ENCODE assay signal across 20 cellular contexts in the genomic region with DNA sequence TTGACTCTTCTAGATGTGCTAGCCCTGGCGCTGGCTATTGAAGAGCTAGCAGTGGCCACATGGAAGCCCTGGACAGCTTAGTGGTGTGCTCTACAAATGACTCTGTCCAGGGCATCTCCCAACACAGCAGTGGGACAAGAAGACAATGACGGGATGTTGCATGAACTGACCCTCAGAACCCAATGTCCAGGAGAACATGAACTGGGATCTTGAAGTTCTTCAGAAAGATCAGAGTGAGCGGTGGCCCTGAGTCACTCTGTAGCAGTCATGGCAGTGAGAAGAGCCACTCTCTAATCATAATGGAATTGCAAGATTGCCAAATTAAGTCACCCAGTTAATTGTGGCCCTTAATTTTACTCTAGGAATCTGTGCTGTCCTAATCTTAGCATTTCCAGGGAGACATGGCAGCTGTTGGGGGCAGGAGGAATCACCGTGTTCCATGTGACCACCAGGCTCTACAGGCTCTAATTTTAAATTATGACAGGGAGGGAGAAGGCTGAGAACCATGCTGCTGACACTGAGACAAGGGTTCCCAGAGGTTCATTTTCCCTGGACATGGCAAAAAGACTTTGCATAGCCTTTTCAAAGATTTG. TPM values are rescaled to one million over a fixed set of nuclear protein-coding genes. Genes with fewer than 3 reads are reported as not detected.
"Had no signal": no experiment of that assay in that cellular context is flagged by ENCODE, and none has a peak within 500 bp of the region (broad histone marks: within the 10 kb centered on the region; RNA-seq: fewer than 3 reads in every experiment).

No MANE protein-coding gene starts in this region.

- H3K4me3 Mint-ChIP-seq: activated CD4-positive, alpha-beta memory T cell treated with anti-CD3 and anti-CD28 coated beads, Interleukin-2, amount 10 ng/mL, durations not matched to agents 7 days and 5 days; activated CD8-positive, alpha-beta memory T cell treated with anti-CD3 and anti-CD28 coated beads, Interleukin-2, amount 10 ng/mL, durations not matched to agents 7 days and 5 days; activated naive CD4-positive, alpha-beta T cell treated with anti-CD3 and anti-CD28 coated beads, Interleukin-2, amount 10 ng/mL, durations not matched to agents 7 days and 5 days; activated naive CD8-positive, alpha-beta T cell treated with anti-CD3 and anti-CD28 coated beads, Interleukin-2, amount 50 U/mL, for 24 hours; stimulated activated memory B cell treated with anti-CD40 and anti-IgM and Interleukin-4, amounts not matched to agents 10 μg/mL and 1 μg/mL and 100 μg/mL, for 72 hours; T-helper 2 cell treated with Interferon-gamma antibody and Interleukin-4, amounts not matched to agents 5 μg/mL and 100 μg/mL, for 36 hours; WTC11 had no signal

- H3K27me3 Mint-ChIP-seq: activated CD4-positive, alpha-beta memory T cell treated with anti-CD3 and anti-CD28 coated beads, Interleukin-2, amount 10 ng/mL, durations not matched to agents 7 days and 5 days; activated CD8-positive, alpha-beta memory T cell treated with anti-CD3 and anti-CD28 coated beads, Interleukin-2, amount 10 ng/mL, durations not matched to agents 7 days and 5 days; activated naive CD4-positive, alpha-beta T cell treated with anti-CD3 and anti-CD28 coated beads, Interleukin-2, amount 10 ng/mL, durations not matched to agents 7 days and 5 days; stimulated activated memory B cell treated with anti-CD40 and anti-IgM and Interleukin-4, amounts not matched to agents 10 μg/mL and 1 μg/mL and 100 μg/mL, for 72 hours had no signal

- ATAC-seq: activated CD8-positive, alpha-beta memory T cell treated with anti-CD3 and anti-CD28 coated beads, Interleukin-2, amount 10 ng/mL, durations not matched to agents 7 days and 5 days; activated naive CD8-positive, alpha-beta T cell treated with anti-CD3 and anti-CD28 coated beads, Interleukin-2, amount 50 U/mL, for 24 hours; gastroesophageal sphincter; stimulated activated memory B cell treated with anti-CD40 and anti-IgM and Interleukin-4, amounts not matched to agents 10 μg/mL and 1 μg/mL and 100 μg/mL, for 72 hours; WTC11 had no signal

- H3K27me3 ChIP-seq: brain microvascular endothelial cell, gastroesophageal sphincter had no signal

- H3K4me3 ChIP-seq: gastroesophageal sphincter, lung, smooth muscle cell had no signal

- H3K4me1 ChIP-seq: gastroesophageal sphincter had no signal

- H3K36me3 ChIP-seq: brain microvascular endothelial cell had no signal

- DNase-seq: activated CD4-positive, alpha-beta memory T cell treated with anti-CD3 and anti-CD28 coated beads, Interleukin-2, amount 10 ng/mL, durations not matched to agents 7 days and 5 days; activated CD4-positive, alpha-beta T cell treated with anti-CD3 and anti-CD28 coated beads for 48 hours; activated CD8-positive, alpha-beta memory T cell treated with anti-CD3 and anti-CD28 coated beads, Interleukin-2, amount 10 ng/mL, durations not matched to agents 7 days and 5 days; activated naive CD4-positive, alpha-beta T cell treated with anti-CD3 and anti-CD28 coated beads, Interleukin-2, amount 10 ng/mL, durations not matched to agents 7 days and 5 days; activated naive CD8-positive, alpha-beta T cell treated with anti-CD3 and anti-CD28 coated beads, Interleukin-2, amount 50 U/mL, for 24 hours; aorta; brain microvascular endothelial cell; cortex of kidney; effector CD4-positive, alpha-beta T cell; midbrain; occipital lobe; SK-N-SH; stimulated activated CD4-positive, alpha-beta T cell treated with anti-CD3 and anti-CD28 coated beads, Interleukin-4, amount 100 ng/mL, for 4 hours had no signal

- H3K27ac Mint-ChIP-seq: activated CD4-positive, alpha-beta memory T cell treated with anti-CD3 and anti-CD28 coated beads, Interleukin-2, amount 10 ng/mL, durations not matched to agents 7 days and 5 days; activated CD8-positive, alpha-beta memory T cell treated with anti-CD3 and anti-CD28 coated beads, Interleukin-2, amount 10 ng/mL, durations not matched to agents 7 days and 5 days; activated naive CD4-positive, alpha-beta T cell treated with anti-CD3 and anti-CD28 coated beads, Interleukin-2, amount 10 ng/mL, durations not matched to agents 7 days and 5 days; activated naive CD8-positive, alpha-beta T cell treated with anti-CD3 and anti-CD28 coated beads, Interleukin-2, amount 50 U/mL, for 24 hours; activated T-helper 2 cell treated with anti-CD3 and anti-CD28 coated beads, Interferon-gamma antibody, Interleukin-2, Interleukin-4, amounts not matched to agents 10 μg/mL and 5 μg/mL and 100 μg/mL, durations not matched to agents 14 hours and 24 hours and 36 hours; stimulated activated memory B cell treated with anti-CD40 and anti-IgM and Interleukin-4, amounts not matched to agents 10 μg/mL and 1 μg/mL and 100 μg/mL, for 72 hours; T-helper 2 cell treated with Interferon-gamma antibody and Interleukin-4, amounts not matched to agents 5 μg/mL and 100 μg/mL, for 36 hours; WTC11 had no signal

- H3K4me1 Mint-ChIP-seq: activated CD4-positive, alpha-beta memory T cell treated with anti-CD3 and anti-CD28 coated beads, Interleukin-2, amount 10 ng/mL, durations not matched to agents 7 days and 5 days; activated CD8-positive, alpha-beta memory T cell treated with anti-CD3 and anti-CD28 coated beads, Interleukin-2, amount 10 ng/mL, durations not matched to agents 7 days and 5 days; activated naive CD4-positive, alpha-beta T cell treated with anti-CD3 and anti-CD28 coated beads, Interleukin-2, amount 10 ng/mL, durations not matched to agents 7 days and 5 days; activated naive CD8-positive, alpha-beta T cell treated with anti-CD3 and anti-CD28 coated beads, Interleukin-2, amount 50 U/mL, for 24 hours; stimulated activated memory B cell treated with anti-CD40 and anti-IgM and Interleukin-4, amounts not matched to agents 10 μg/mL and 1 μg/mL and 100 μg/mL, for 72 hours; WTC11 had no signal

- H3K27ac ChIP-seq: brain microvascular endothelial cell, gastroesophageal sphincter had no signal

RNA-seq across cellular contexts. Expression of gene GJC2, which starts 47.9 kb away (rescaled TPM):
- total RNA-seq: smooth muscle cell had no signal
